ENCODE assay signal across 9 cellular contexts in genomic region chr10:16950686-16951681, GRCh38.
DNase-seq lines count a peak whose midpoint lies in the region; ATAC-seq and TF ChIP-seq lines count a peak whose summit lies in the region.
"Had no signal": no experiment of that assay in that cellular context is flagged by ENCODE, and none has a peak within 500 bp of the region (broad histone marks: within the 10 kb centered on the region; RNA-seq: fewer than 3 reads in every experiment).

No MANE protein-coding gene starts in this region.

- H3K9ac ChIP-seq in adipocyte (ENCODE audit: low read length): no peak overlapping the region

- no peaks in the 10 kb centered on the region for H3K36me3 ChIP-seq in H7 (replicated peaks; ENCODE audit: control insufficient read depth, insufficient read depth, low read length)
- no peaks in the 10 kb centered on the region for H3K36me3 ChIP-seq in adipocyte (ENCODE audit: control insufficient read depth, insufficient read depth, low read length, severe bottlenecking)
- H3K36me3 ChIP-seq: heart left ventricle had no signal

- no peak for TF ChIP-seq CTCF in GM13977 (IDR thresholded peaks at IDR 0.05; ENCODE audit: extremely low read depth, insufficient read depth, missing control alignments)

- no peak overlapping the region for H3K4me3 ChIP-seq in H7 (ENCODE audit: insufficient read depth, low read depth, low read length)
- H3K4me3 ChIP-seq in adipocyte (ENCODE audit: low read length): no peak overlapping the region
- H3K4me3 ChIP-seq: heart left ventricle had no signal

- DNase-seq in A172 (ENCODE audit: low spot score) (peak; percentile 70), H7 (peak; percentile 55), adipocyte (ENCODE audit: low read depth) (peak; percentile 85), inferior parietal cortex (ENCODE audit: extremely low spot score) (peak; percentile 15), NCI-H69 (lab: John Stamatoyannopoulos, UW) (no peak), GM13977 (ENCODE audit: low spot score) (no peak)
- DNase-seq: heart left ventricle had no signal

- peaks cover 12% of the 10 kb centered on the region for H3K4me1 ChIP-seq in adipocyte (ENCODE audit: control insufficient read depth, insufficient read depth, low read length)

- in situ Hi-C loops in GM13977 (cut with MboI; ENCODE audit: low pct_unique_long_range_greater_than_20kb, low sequenced_read_pairs, unreplicated experiment): no loop called here

- H3K27me3 ChIP-seq in H7 (ENCODE audit: control insufficient read depth, insufficient read depth, low read length): no peaks in the 10 kb centered on the region
- no peaks in the 10 kb centered on the region for H3K27me3 ChIP-seq in adipocyte (replicated peaks; ENCODE audit: control insufficient read depth, insufficient read depth, low read length)
- H3K27me3 ChIP-seq: heart left ventricle had no signal

- no peaks in the 10 kb centered on the region for H3K9me3 ChIP-seq in adipocyte (ENCODE audit: control insufficient read depth, low read length)
- H3K9me3 ChIP-seq: heart left ventricle had no signal

- ATAC-seq in HG02763 (IDR thresholded peaks at IDR 0.05; ENCODE audit: unreplicated experiment): no peak
- no peak for ATAC-seq in GM18502 (IDR thresholded peaks at IDR 0.05; ENCODE audit: poor library complexity, unreplicated experiment)

Comparison
In these comparisons a context has a peak if more than half of its experiments do, and no peak if none do; other contexts are left out.
1. DNase-seq: peak in A172 (single experiment), H7 (single experiment), adipocyte (single experiment) and inferior parietal cortex (single experiment); none in NCI-H69 (single experiment) and GM13977 (single experiment).